ENCODE assay signal across 1 cellular context in genomic region chr17:42803074-42803883, GRCh38.
TF ChIP-seq lines count a peak whose summit lies in the region.

No MANE protein-coding gene starts in this region.

TF ChIP-seq in HepG2, 621 proteins besides CTCF, POLR2A, EP300 and RAD21 (continued from another document and continues in another):
- TF ChIP-seq ZBTB33 (CRISPR knock-in tag; IDR thresholded peaks at IDR 0.05): no peak
- no peak for TF ChIP-seq PHF5A (CRISPR knock-in tag; IDR thresholded peaks at IDR 0.05; ENCODE audit: low read depth, unreplicated experiment)
- TF ChIP-seq ZNF382 (CRISPR knock-in tag; IDR thresholded peaks at IDR 0.05; ENCODE audit: borderline replicate concordance): no peak
- no peak for TF ChIP-seq ZNF772 (CRISPR knock-in tag; IDR thresholded peaks at IDR 0.05)
- no peak for TF ChIP-seq ETV6 (CRISPR knock-in tag; conservative IDR thresholded peaks at IDR 0.05)
- TF ChIP-seq ZNF776 (CRISPR knock-in tag; IDR thresholded peaks at IDR 0.05): no peak
- TF ChIP-seq HMG20A (CRISPR knock-in tag; IDR thresholded peaks at IDR 0.05; ENCODE audit: borderline replicate concordance): peak; percentile 39; the same call in 1 of the 2 replicates
- no peak for TF ChIP-seq TBX3 (IDR thresholded peaks at IDR 0.05; ENCODE audit: borderline replicate concordance)
- TF ChIP-seq SMARCE1 (IDR thresholded peaks at IDR 0.05; ENCODE audit: borderline replicate concordance): no peak
- TF ChIP-seq, protein P1, sequence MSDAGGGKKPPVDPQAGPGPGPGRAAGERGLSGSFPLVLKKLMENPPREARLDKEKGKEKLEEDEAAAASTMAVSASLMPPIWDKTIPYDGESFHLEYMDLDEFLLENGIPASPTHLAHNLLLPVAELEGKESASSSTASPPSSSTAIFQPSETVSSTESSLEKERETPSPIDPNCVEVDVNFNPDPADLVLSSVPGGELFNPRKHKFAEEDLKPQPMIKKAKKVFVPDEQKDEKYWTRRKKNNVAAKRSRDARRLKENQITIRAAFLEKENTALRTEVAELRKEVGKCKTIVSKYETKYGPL (CRISPR knock-in tag; IDR thresholded peaks at IDR 0.05): no peak
- no peak for TF ChIP-seq MNT (IDR thresholded peaks at IDR 0.05)
- 0 out of 2 replicates have a peak, but pooled peaks have one; percentile 50 for TF ChIP-seq ZNF441 (CRISPR knock-in tag; IDR thresholded peaks at IDR 0.05; ENCODE audit: borderline replicate concordance)
- TF ChIP-seq TEAD2 (CRISPR knock-in tag; IDR thresholded peaks at IDR 0.05): no peak
- no peak for TF ChIP-seq ZNF274 (CRISPR knock-in tag; IDR thresholded peaks at IDR 0.05)
- TF ChIP-seq, protein P2, sequence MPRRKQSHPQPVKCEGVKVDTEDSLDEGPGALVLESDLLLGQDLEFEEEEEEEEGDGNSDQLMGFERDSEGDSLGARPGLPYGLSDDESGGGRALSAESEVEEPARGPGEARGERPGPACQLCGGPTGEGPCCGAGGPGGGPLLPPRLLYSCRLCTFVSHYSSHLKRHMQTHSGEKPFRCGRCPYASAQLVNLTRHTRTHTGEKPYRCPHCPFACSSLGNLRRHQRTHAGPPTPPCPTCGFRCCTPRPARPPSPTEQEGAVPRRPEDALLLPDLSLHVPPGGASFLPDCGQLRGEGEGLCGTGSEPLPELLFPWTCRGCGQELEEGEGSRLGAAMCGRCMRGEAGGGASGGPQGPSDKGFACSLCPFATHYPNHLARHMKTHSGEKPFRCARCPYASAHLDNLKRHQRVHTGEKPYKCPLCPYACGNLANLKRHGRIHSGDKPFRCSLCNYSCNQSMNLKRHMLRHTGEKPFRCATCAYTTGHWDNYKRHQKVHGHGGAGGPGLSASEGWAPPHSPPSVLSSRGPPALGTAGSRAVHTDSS (CRISPR knock-in tag; conservative IDR thresholded peaks at IDR 0.05): no peak
- no peak for TF ChIP-seq ZNF850 (CRISPR knock-in tag; conservative IDR thresholded peaks at IDR 0.05)
- TF ChIP-seq, protein P3, sequence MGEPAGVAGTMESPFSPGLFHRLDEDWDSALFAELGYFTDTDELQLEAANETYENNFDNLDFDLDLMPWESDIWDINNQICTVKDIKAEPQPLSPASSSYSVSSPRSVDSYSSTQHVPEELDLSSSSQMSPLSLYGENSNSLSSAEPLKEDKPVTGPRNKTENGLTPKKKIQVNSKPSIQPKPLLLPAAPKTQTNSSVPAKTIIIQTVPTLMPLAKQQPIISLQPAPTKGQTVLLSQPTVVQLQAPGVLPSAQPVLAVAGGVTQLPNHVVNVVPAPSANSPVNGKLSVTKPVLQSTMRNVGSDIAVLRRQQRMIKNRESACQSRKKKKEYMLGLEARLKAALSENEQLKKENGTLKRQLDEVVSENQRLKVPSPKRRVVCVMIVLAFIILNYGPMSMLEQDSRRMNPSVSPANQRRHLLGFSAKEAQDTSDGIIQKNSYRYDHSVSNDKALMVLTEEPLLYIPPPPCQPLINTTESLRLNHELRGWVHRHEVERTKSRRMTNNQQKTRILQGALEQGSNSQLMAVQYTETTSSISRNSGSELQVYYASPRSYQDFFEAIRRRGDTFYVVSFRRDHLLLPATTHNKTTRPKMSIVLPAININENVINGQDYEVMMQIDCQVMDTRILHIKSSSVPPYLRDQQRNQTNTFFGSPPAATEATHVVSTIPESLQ (CRISPR knock-in tag; conservative IDR thresholded peaks at IDR 0.05): no peak
- no peak for TF ChIP-seq BRF2 (CRISPR knock-in tag; IDR thresholded peaks at IDR 0.05)
- no peak for TF ChIP-seq ZNF614 (CRISPR knock-in tag; IDR thresholded peaks at IDR 0.05; ENCODE audit: borderline replicate concordance)
- TF ChIP-seq, protein P4, sequence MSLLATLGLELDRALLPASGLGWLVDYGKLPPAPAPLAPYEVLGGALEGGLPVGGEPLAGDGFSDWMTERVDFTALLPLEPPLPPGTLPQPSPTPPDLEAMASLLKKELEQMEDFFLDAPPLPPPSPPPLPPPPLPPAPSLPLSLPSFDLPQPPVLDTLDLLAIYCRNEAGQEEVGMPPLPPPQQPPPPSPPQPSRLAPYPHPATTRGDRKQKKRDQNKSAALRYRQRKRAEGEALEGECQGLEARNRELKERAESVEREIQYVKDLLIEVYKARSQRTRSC (CRISPR knock-in tag; IDR thresholded peaks at IDR 0.05; ENCODE audit: low read depth): no peak
- no peak for TF ChIP-seq FOXP1 (IDR thresholded peaks at IDR 0.05)
- no peak for TF ChIP-seq FOXP1 (CRISPR knock-in tag; IDR thresholded peaks at IDR 0.05)
- no peak for TF ChIP-seq ZNF557 (CRISPR knock-in tag; IDR thresholded peaks at IDR 0.05)
- no peak for TF ChIP-seq ZSCAN9 (CRISPR knock-in tag; IDR thresholded peaks at IDR 0.05; ENCODE audit: borderline replicate concordance)
- TF ChIP-seq NCOA1 (CRISPR knock-in tag; IDR thresholded peaks at IDR 0.05): no peak
- TF ChIP-seq RXRA (CRISPR knock-in tag; IDR thresholded peaks at IDR 0.05): peak; percentile 81; the same call in 1 of the 2 replicates
- no peak for TF ChIP-seq RBM22 (optimal IDR thresholded peaks at IDR 0.05; ENCODE audit: low read length)
- TF ChIP-seq RORA (CRISPR knock-in tag; IDR thresholded peaks at IDR 0.05): no peak
- TF ChIP-seq ZBTB3 (CRISPR knock-in tag; IDR thresholded peaks at IDR 0.05; ENCODE audit: borderline replicate concordance, low read depth): no peak
- no peak for TF ChIP-seq CEBPZ (IDR thresholded peaks at IDR 0.05; ENCODE audit: low read length)
- TF ChIP-seq SYNCRIP (IDR thresholded peaks at IDR 0.05; ENCODE audit: insufficient read depth, low read depth, low read length): no peak
- no peak for TF ChIP-seq SRY (CRISPR knock-in tag; IDR thresholded peaks at IDR 0.05)
- TF ChIP-seq, protein P5, sequence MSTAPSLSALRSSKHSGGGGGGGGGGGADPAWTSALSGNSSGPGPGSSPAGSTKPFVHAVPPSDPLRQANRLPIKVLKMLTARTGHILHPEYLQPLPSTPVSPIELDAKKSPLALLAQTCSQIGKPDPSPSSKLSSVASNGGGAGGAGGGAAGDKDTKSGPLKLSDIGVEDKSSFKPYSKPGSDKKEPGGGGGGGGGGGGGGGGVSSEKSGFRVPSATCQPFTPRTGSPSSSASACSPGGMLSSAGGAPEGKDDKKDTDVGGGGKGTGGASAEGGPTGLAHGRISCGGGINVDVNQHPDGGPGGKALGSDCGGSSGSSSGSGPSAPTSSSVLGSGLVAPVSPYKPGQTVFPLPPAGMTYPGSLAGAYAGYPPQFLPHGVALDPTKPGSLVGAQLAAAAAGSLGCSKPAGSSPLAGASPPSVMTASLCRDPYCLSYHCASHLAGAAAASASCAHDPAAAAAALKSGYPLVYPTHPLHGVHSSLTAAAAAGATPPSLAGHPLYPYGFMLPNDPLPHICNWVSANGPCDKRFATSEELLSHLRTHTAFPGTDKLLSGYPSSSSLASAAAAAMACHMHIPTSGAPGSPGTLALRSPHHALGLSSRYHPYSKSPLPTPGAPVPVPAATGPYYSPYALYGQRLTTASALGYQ (CRISPR knock-in tag; IDR thresholded peaks at IDR 0.05): no peak
- TF ChIP-seq ZNF432 (CRISPR knock-in tag; IDR thresholded peaks at IDR 0.05; ENCODE audit: borderline replicate concordance): no peak
- no peak for TF ChIP-seq ZMYM3 (CRISPR knock-in tag; IDR thresholded peaks at IDR 0.05)
- no peak for TF ChIP-seq ZNF670 (CRISPR knock-in tag; IDR thresholded peaks at IDR 0.05; ENCODE audit: borderline replicate concordance)
- TF ChIP-seq ZBED4 (CRISPR knock-in tag; IDR thresholded peaks at IDR 0.05; ENCODE audit: borderline replicate concordance): no peak
- TF ChIP-seq ZXDC (CRISPR knock-in tag; IDR thresholded peaks at IDR 0.05): no peak
